In genomic region chr1:204325944-204326343, GRCh38 we compare ENCODE assay signal across 22 cellular contexts. TPM values are rescaled to one million over a fixed set of nuclear protein-coding genes. Genes with fewer than 3 reads are reported as not detected.
DNase-seq lines count a peak whose midpoint lies in the region; ATAC-seq and TF ChIP-seq lines count a peak whose summit lies in the region.
"Had no signal": no experiment of that assay in that cellular context is flagged by ENCODE, and none has a peak within 500 bp of the region (broad histone marks: within the 10 kb centered on the region; RNA-seq: fewer than 3 reads in every experiment).

No MANE protein-coding gene starts in this region.

- TF ChIP-seq POLR2A in gastrocnemius medialis (IDR thresholded peaks at IDR 0.05), result no peak

- no peak for TF ChIP-seq CTCF in WERI-Rb-1 (IDR thresholded peaks at IDR 0.05; ENCODE audit: low read depth, low read length)
- no peak for TF ChIP-seq CTCF in gastrocnemius medialis (IDR thresholded peaks at IDR 0.05 in 4 of 5, conservative IDR thresholded peaks at IDR 0.05 in 1 of 5)

- DNase-seq in WERI-Rb-1 (peak; percentile 54), cerebellar cortex (ENCODE audit: low spot score) (peak; percentile 29), midbrain (lab: John Stamatoyannopoulos, UW) (peak; percentile 37), gastrocnemius medialis (peak in 1 of 2 donors; percentile 41), RKO (ENCODE audit: low spot score) (no peak)
- DNase-seq: CD4-positive, alpha-beta T cell; COR-L47; DMS 273 treated with DMSO at 0.1 percent for 48 hours; DMS79 treated with DMSO at 0.1 percent for 48 hours; H7; NCI-H1105 treated with DMSO at 0.1 percent for 48 hours; NCI-H2029 treated with DMSO at 0.1 percent for 48 hours; NCI-H226; NCI-H510A treated with DMSO at 0.1 percent for 48 hours; NCI-H748 treated with DMSO at 0.1 percent for 48 hours; OCI-M1; Right ventricle myocardium superior had no signal

- in situ Hi-C loops in gastrocnemius medialis (cut with MboI; ENCODE audit: low sequenced_read_pairs in 4 of 4), result no loop called here

- H3K4me3 ChIP-seq in WERI-Rb-1 (ENCODE audit: low read depth, low read length) (no peak overlapping the region), gastrocnemius medialis (no peak overlapping the region)
- H3K4me3 ChIP-seq: BLaER1, GM12878 had no signal

- ATAC-seq in gastrocnemius medialis (peak; percentile 33 to 87), GM21528 (IDR thresholded peaks at IDR 0.05; ENCODE audit: low FRiP score, unreplicated experiment) (no peak), HG03159 (IDR thresholded peaks at IDR 0.05; ENCODE audit: unreplicated experiment) (no peak)
- ATAC-seq: GM12878 had no signal

- H3K9me3 ChIP-seq in WERI-Rb-1 (ENCODE audit: severe bottlenecking), result peaks cover 5% of the 10 kb centered on the region
- H3K9me3 ChIP-seq in gastrocnemius medialis, result no peaks in the 10 kb centered on the region
- H3K9me3 ChIP-seq: BLaER1 had no signal

- H3K27me3 ChIP-seq in WERI-Rb-1 (ENCODE audit: insufficient read depth, low read depth, severe bottlenecking) (no peaks in the 10 kb centered on the region), gastrocnemius medialis (no peaks in the 10 kb centered on the region)
- H3K27me3 ChIP-seq: BLaER1 had no signal

- H3K27ac ChIP-seq in WERI-Rb-1 (no peak overlapping the region), gastrocnemius medialis (no peak overlapping the region)
- H3K27ac ChIP-seq: BLaER1 had no signal

- no peaks in the 10 kb centered on the region for H3K4me1 ChIP-seq in gastrocnemius medialis

- H3K36me3 ChIP-seq in WERI-Rb-1 (no peaks in the 10 kb centered on the region), gastrocnemius medialis (no peaks in the 10 kb centered on the region)
- H3K36me3 ChIP-seq: BLaER1 had no signal

- intact Hi-C loops in gastrocnemius medialis (cut with DNase I; ENCODE audit: low total_unique reads), result no loop called here

RNA-seq across cellular contexts. Expression of gene PLEKHA6, which starts 33.8 kb away (rescaled TPM):
- 10 to 100 TPM in 2 of 4 donors, 1 to 10 TPM in 2; 4.3 to 13.2 (median 7.7) TPM for total RNA-seq in gastrocnemius medialis
- total RNA-seq: SK-MEL-5 had no signal

Comparison
In these comparisons a context has a peak if more than half of its experiments do, and no peak if none do; other contexts are left out.
1. ATAC-seq: peak in gastrocnemius medialis (2 of 2); none in GM21528 (single experiment) and HG03159 (single experiment).